In the genomic region with DNA sequence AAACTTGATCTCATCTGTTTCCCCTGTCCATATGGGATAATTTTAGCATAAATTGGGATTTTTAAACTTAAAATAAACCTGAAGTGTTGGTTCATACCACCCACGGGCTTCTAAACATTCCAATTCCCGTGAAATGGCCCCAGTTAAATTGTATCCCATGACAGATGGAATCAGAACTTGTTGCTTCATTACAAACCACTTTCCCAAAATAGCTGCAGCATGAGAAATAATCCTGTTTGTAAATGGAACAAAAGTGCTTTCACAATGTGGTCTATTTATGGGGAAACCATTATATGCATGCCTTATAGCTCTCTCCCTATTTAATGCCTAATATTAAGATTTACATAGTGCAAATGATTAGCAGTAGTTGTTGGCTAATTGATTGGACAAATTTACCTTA, we compare ENCODE assay signal across 11 cellular contexts. TPM values are rescaled to one million over a fixed set of nuclear protein-coding genes. Genes with fewer than 3 reads are reported as not detected.
DNase-seq lines count a peak whose midpoint lies in the region; ATAC-seq and TF ChIP-seq lines count a peak whose summit lies in the region.
"Had no signal": no experiment of that assay in that cellular context is flagged by ENCODE, and none has a peak within 500 bp of the region (broad histone marks: within the 10 kb centered on the region; RNA-seq: fewer than 3 reads in every experiment).

No MANE protein-coding gene starts in this region.

- no peak overlapping the region for H3K4me3 Mint-ChIP-seq in stimulated activated naive B cell treated with anti-CD40 and anti-IgM and Interleukin-4, amounts not matched to agents 10 μg/mL and 1 μg/mL and 100 μg/mL, for 72 hours
- H3K4me3 Mint-ChIP-seq: central memory CD8-positive, alpha-beta T cell had no signal

- no peaks in the 10 kb centered on the region for H3K36me3 Mint-ChIP-seq in stimulated activated naive B cell treated with anti-CD40 and anti-IgM and Interleukin-4, amounts not matched to agents 10 μg/mL and 1 μg/mL and 100 μg/mL, for 72 hours

- peaks cover 0 to 3% of the 10 kb centered on the region in 2 donors for H3K4me1 ChIP-seq in left lung

- no peaks in the 10 kb centered on the region for H3K36me3 ChIP-seq in left lung
- H3K36me3 ChIP-seq: heart right ventricle had no signal

- H3K27me3 Mint-ChIP-seq in stimulated activated naive B cell treated with anti-CD40 and anti-IgM and Interleukin-4, amounts not matched to agents 10 μg/mL and 1 μg/mL and 100 μg/mL, for 72 hours = peaks cover 8% of the 10 kb centered on the region in 2 donors

- intact Hi-C loops in left lung (cut with DNase I) = no loop called here
- intact Hi-C loops in left cardiac atrium (cut with DNase I) = no loop called here

- H3K27ac ChIP-seq in VCaP (peak overlapping the region; percentile 5; the same call in 1 of the 2 replicates), left lung (no peak overlapping the region)
- H3K27ac ChIP-seq: heart right ventricle had no signal

- DNase-seq in DMS153 treated with DMSO at 0.1 percent for 48 hours (lab: John Stamatoyannopoulos, UW; ENCODE audit: unreplicated experiment) (peak; percentile 96), MV-4-11 (lab: John Stamatoyannopoulos, UW) (peak; percentile 77), left lung (no peak), left cardiac atrium (no peak), KBM-7 (no peak)
- no peak for DNase-seq in stimulated activated naive B cell treated with anti-CD40 and anti-IgM and Interleukin-4, amounts not matched to agents 10 μg/mL and 1 μg/mL and 100 μg/mL, for 72 hours
- no peak for DNase-seq in stimulated activated naive CD4-positive, alpha-beta T cell treated with Interleukin-2 at 50 U/mL for 16 hours (lab: John Stamatoyannopoulos, UW)
- DNase-seq: heart right ventricle had no signal

- no peaks in the 10 kb centered on the region for H3K27me3 ChIP-seq in left lung
- H3K27me3 ChIP-seq: heart right ventricle had no signal

- no peak overlapping the region for H3K4me3 ChIP-seq in left lung
- H3K4me3 ChIP-seq: heart right ventricle had no signal

- H3K9me3 Mint-ChIP-seq in stimulated activated naive B cell treated with anti-CD40 and anti-IgM and Interleukin-4, amounts not matched to agents 10 μg/mL and 1 μg/mL and 100 μg/mL, for 72 hours = no peaks in the 10 kb centered on the region
- H3K9me3 Mint-ChIP-seq: central memory CD8-positive, alpha-beta T cell had no signal

- ATAC-seq in left lung = peak; percentile 36
- ATAC-seq in stimulated activated naive B cell treated with anti-CD40 and anti-IgM and Interleukin-4, amounts not matched to agents 10 μg/mL and 1 μg/mL and 100 μg/mL, for 72 hours (replicated peaks) = no peak
- ATAC-seq in left cardiac atrium = no peak

- H3K9me3 ChIP-seq in left lung = no peaks in the 10 kb centered on the region
- H3K9me3 ChIP-seq: heart right ventricle had no signal

- no peak overlapping the region for H3K27ac Mint-ChIP-seq in stimulated activated naive B cell treated with anti-CD40 and anti-IgM and Interleukin-4, amounts not matched to agents 10 μg/mL and 1 μg/mL and 100 μg/mL, for 72 hours

- in situ Hi-C loops in KBM-7 (cut with MboI; ENCODE audit: low pct_unique_long_range_greater_than_20kb, low sequenced_read_pairs) = no loop called here

- TF ChIP-seq CTCF in VCaP (conservative IDR thresholded peaks at IDR 0.05) (no peak), left lung (IDR thresholded peaks at IDR 0.05) (no peak)

- H3K4me1 Mint-ChIP-seq in stimulated activated naive B cell treated with anti-CD40 and anti-IgM and Interleukin-4, amounts not matched to agents 10 μg/mL and 1 μg/mL and 100 μg/mL, for 72 hours = no peaks in the 10 kb centered on the region
- H3K4me1 Mint-ChIP-seq: central memory CD8-positive, alpha-beta T cell had no signal

RNA-seq across cellular contexts. Expression of a gene that starts 15.9 kb away (rescaled TPM):
- total RNA-seq in left lung (1 to 10 TPM in 1 of 2 donors, under 1 TPM in 1; 0.71 to 3.8 TPM), left cardiac atrium (under 1 TPM; 0.41 to 0.42 TPM)
- total RNA-seq: pulmonary artery endothelial cell had no signal

Comparison
In these comparisons a context has a peak if more than half of its experiments do, and no peak if none do; other contexts are left out.
1. DNase-seq: peak in DMS153 treated with DMSO at 0.1 percent for 48 hours (single experiment) and MV-4-11 (single experiment); none in left lung (0 of 2), stimulated activated naive B cell treated with anti-CD40 and anti-IgM and Interleukin-4, amounts not matched to agents 10 μg/mL and 1 μg/mL and 100 μg/mL, for 72 hours (single experiment), left cardiac atrium (single experiment), KBM-7 (single experiment) and stimulated activated naive CD4-positive, alpha-beta T cell treated with Interleukin-2 at 50 U/mL for 16 hours (single experiment).